ENCODE assay signal across 29 cellular contexts in genomic region chr4:185257086-185257485, GRCh38. TPM values are rescaled to one million over a fixed set of nuclear protein-coding genes. Genes with fewer than 3 reads are reported as not detected.
DNase-seq lines count a peak whose midpoint lies in the region; ATAC-seq and TF ChIP-seq lines count a peak whose summit lies in the region.
"Had no signal": no experiment of that assay in that cellular context is flagged by ENCODE, and none has a peak within 500 bp of the region (broad histone marks: within the 10 kb centered on the region; RNA-seq: fewer than 3 reads in every experiment).

No MANE protein-coding gene starts in this region.

- DNase-seq in MCF 10A (ENCODE audit: unreplicated experiment) (no peak), breast epithelium (ENCODE audit: low spot score in 2 of 2) (no peak), epithelial cell of prostate (ENCODE audit: low read depth, low spot score) (no peak), MM.1S (no peak), GDM1 (lab: John Stamatoyannopoulos, UW) (no peak), NCI-H774 (lab: John Stamatoyannopoulos, UW) (no peak)
- DNase-seq: activated CD4-positive, CD25-positive, alpha-beta regulatory T cell treated with anti-CD3 and anti-CD28 coated beads, Interleukin-2, amount 50 U/mL, for 72 hours; activated CD8-positive, alpha-beta T cell treated with anti-CD3 and anti-CD28 coated beads for 36 hours; activated naive CD8-positive, alpha-beta T cell treated with anti-CD3 and anti-CD28 coated beads, Interleukin-2, amount 10 ng/mL, durations not matched to agents 7 days and 5 days; central memory CD4-positive, alpha-beta T cell; DMS53; hypothalamus; immature natural killer cell; left colon; NCI-H1105 treated with DMSO at 0.1 percent for 48 hours; NCI-H2029; NCI-H2227 treated with DMSO at 0.1 percent for 48 hours; NCI-H69; nucleus accumbens; stimulated activated naive CD8-positive, alpha-beta T cell treated with anti-CD3 and anti-CD28 coated beads, Interleukin-15, amount 100 ng/mL, for 72 hours; T-helper 17 cell; thyroid gland had no signal

- H3K9ac ChIP-seq in OCI-LY1 (ENCODE audit: low read length) = no peak overlapping the region; the same call in 1 of the 2 replicates
- no peak overlapping the region for H3K9ac ChIP-seq in MM.1S (ENCODE audit: low read length)

- H3K4me2 ChIP-seq in OCI-LY1 (ENCODE audit: low read length) (peak overlapping the region; percentile 47), MM.1S (ENCODE audit: low read depth, low read length) (no peak overlapping the region)
- H3K4me2 ChIP-seq: GM23338 had no signal

- H3K4me3 ChIP-seq in breast epithelium (no peak overlapping the region), OCI-LY1 (ENCODE audit: low read depth, low read length, poor library complexity, severe bottlenecking) (peak overlapping the region; percentile 13), MM.1S (ENCODE audit: low read length) (no peak overlapping the region)
- H3K4me3 ChIP-seq: ascending aorta, gastroesophageal sphincter, GM23338, SK-N-MC, thyroid gland had no signal

- peak overlapping the region; percentile 59 for H3K27ac Mint-ChIP-seq in MCF 10A (ENCODE audit: low read depth, unreplicated experiment)
- H3K27ac Mint-ChIP-seq: activated CD8-positive, alpha-beta T cell treated with anti-CD3 and anti-CD28 coated beads for 36 hours; activated naive CD8-positive, alpha-beta T cell treated with anti-CD3 and anti-CD28 coated beads, Interleukin-2, amount 10 ng/mL, durations not matched to agents 7 days and 5 days; dendritic cell treated with granulocyte-macrophage colony-stimulating factor and Interleukin-4, amounts not matched to agents 40 ng/mL and 50 ng/mL, for 4 days; stimulated activated naive CD8-positive, alpha-beta T cell treated with anti-CD3 and anti-CD28 coated beads, Interleukin-15, amount 100 ng/mL, for 72 hours had no signal

- H2AFZ ChIP-seq in OCI-LY1 (ENCODE audit: low read length) (no peak overlapping the region), MM.1S (ENCODE audit: low read length) (no peak overlapping the region)
- H2AFZ ChIP-seq: GM23338 had no signal

- no peaks in the 10 kb centered on the region for H4K20me1 ChIP-seq in OCI-LY1 (ENCODE audit: insufficient read depth, low read length)
- H4K20me1 ChIP-seq in MM.1S (ENCODE audit: insufficient read depth, low read length) = no peaks in the 10 kb centered on the region

- H3F3A ChIP-seq in OCI-LY1 (ENCODE audit: insufficient read depth, low read length) (no peaks in the 10 kb centered on the region; the same call in 1 of the 2 replicates), MM.1S (ENCODE audit: insufficient read depth, low read length) (peaks cover 38% of the 10 kb centered on the region)

- no peaks in the 10 kb centered on the region for H3K36me3 ChIP-seq in breast epithelium
- H3K36me3 ChIP-seq in OCI-LY1 (ENCODE audit: insufficient read depth, low read length) = peaks cover 18% of the 10 kb centered on the region
- no peaks in the 10 kb centered on the region for H3K36me3 ChIP-seq in MM.1S (replicated peaks; ENCODE audit: insufficient read depth, low read length)
- H3K36me3 ChIP-seq: ascending aorta, gastroesophageal sphincter, thyroid gland had no signal

- no peak for ATAC-seq in GM19035 (IDR thresholded peaks at IDR 0.05; ENCODE audit: unreplicated experiment)
- ATAC-seq: gastroesophageal sphincter; left colon; stimulated activated naive CD8-positive, alpha-beta T cell treated with anti-CD3 and anti-CD28 coated beads, Interleukin-15, amount 100 ng/mL, for 72 hours; T-helper 17 cell had no signal

- H3K36me3 Mint-ChIP-seq in MCF 10A (ENCODE audit: insufficient read depth, unreplicated experiment) = no peaks in the 10 kb centered on the region

- H3K27me3 ChIP-seq in breast epithelium (no peaks in the 10 kb centered on the region), OCI-LY1 (ENCODE audit: insufficient read depth, low read length) (no peaks in the 10 kb centered on the region), MM.1S (replicated peaks; ENCODE audit: insufficient read depth, low read length) (no peaks in the 10 kb centered on the region)
- H3K27me3 ChIP-seq: ascending aorta, gastroesophageal sphincter, thyroid gland had no signal

- no peaks in the 10 kb centered on the region for H3K9me2 ChIP-seq in OCI-LY1 (ENCODE audit: low read depth, low read length)
- no peaks in the 10 kb centered on the region for H3K9me2 ChIP-seq in MM.1S (replicated peaks; ENCODE audit: insufficient read depth, low read length)

- H3K9me3 Mint-ChIP-seq in MCF 10A (ENCODE audit: unreplicated experiment) = no peaks in the 10 kb centered on the region
- H3K9me3 Mint-ChIP-seq: activated CD8-positive, alpha-beta T cell treated with anti-CD3 and anti-CD28 coated beads for 36 hours; activated naive CD8-positive, alpha-beta T cell treated with anti-CD3 and anti-CD28 coated beads, Interleukin-2, amount 10 ng/mL, durations not matched to agents 7 days and 5 days; dendritic cell treated with granulocyte-macrophage colony-stimulating factor and Interleukin-4, amounts not matched to agents 40 ng/mL and 50 ng/mL, for 4 days; GM23338; immature natural killer cell; stimulated activated naive CD8-positive, alpha-beta T cell treated with anti-CD3 and anti-CD28 coated beads, Interleukin-15, amount 100 ng/mL, for 72 hours had no signal

- intact Hi-C loops in MCF 10A (cut with micrococcal nuclease) = no loop called here
- intact Hi-C loops in breast epithelium (cut with DNase I; ENCODE audit: low total_unique reads) = no loop called here

- H3K4me1 Mint-ChIP-seq in MCF 10A (ENCODE audit: insufficient read depth, unreplicated experiment) = peaks cover 26% of the 10 kb centered on the region

- peaks cover 3% of the 10 kb centered on the region; the same call in 1 of the 2 replicates for H3K79me2 ChIP-seq in OCI-LY1 (ENCODE audit: insufficient read depth, low read length)
- peaks cover 65% of the 10 kb centered on the region for H3K79me2 ChIP-seq in MM.1S (ENCODE audit: low read length)

- H3K4me1 ChIP-seq in breast epithelium (no peaks in the 10 kb centered on the region), OCI-LY1 (ENCODE audit: insufficient read depth, low read length, severe bottlenecking) (peaks cover 97% of the 10 kb centered on the region), MM.1S (ENCODE audit: low read length) (peaks cover 61% of the 10 kb centered on the region)

- no peak for TF ChIP-seq POLR2A in breast epithelium (IDR thresholded peaks at IDR 0.05)

- POLR2A ChIA-PET in MCF 10A (lab: Yijun Ruan, JAX) = interaction anchor here (1.3 to 1.4 kb wide), 3 partner anchors 20 to 49 kb away, joined by 3 to 4 read pairs (median 4); no protein-coding TSS in a partner anchor

- H3K27ac ChIP-seq in breast epithelium (no peak overlapping the region), OCI-LY1 (ENCODE audit: low read depth, low read length, poor library complexity, severe bottlenecking) (peak overlapping the region; percentile 68), epithelial cell of prostate (peak overlapping the region; percentile 15), MM.1S (ENCODE audit: low read length) (no peak overlapping the region)
- H3K27ac ChIP-seq: ascending aorta, gastroesophageal sphincter, thyroid gland had no signal

- CTCF ChIA-PET in MCF 10A (lab: Yijun Ruan, JAX) = interaction anchor here (0.7 to 1.1 kb wide), 2 partner anchors 11 to 48 kb away, joined by 3 read pairs; no protein-coding TSS in a partner anchor

- no TSS peak for BruUV-seq in MCF 10A (replicated peaks; lab: Mats Ljungman, UMichigan)

- H3K4me3 Mint-ChIP-seq in MCF 10A (ENCODE audit: unreplicated experiment) = no peak overlapping the region
- H3K4me3 Mint-ChIP-seq: activated CD8-positive, alpha-beta T cell treated with anti-CD3 and anti-CD28 coated beads for 36 hours; activated naive CD8-positive, alpha-beta T cell treated with anti-CD3 and anti-CD28 coated beads, Interleukin-2, amount 10 ng/mL, durations not matched to agents 7 days and 5 days; dendritic cell treated with granulocyte-macrophage colony-stimulating factor and Interleukin-4, amounts not matched to agents 40 ng/mL and 50 ng/mL, for 4 days; GM23338; stimulated activated naive CD8-positive, alpha-beta T cell treated with anti-CD3 and anti-CD28 coated beads, Interleukin-15, amount 100 ng/mL, for 72 hours; T-helper 17 cell had no signal

- no peaks in the 10 kb centered on the region for H3K27me3 Mint-ChIP-seq in MCF 10A (ENCODE audit: insufficient read depth, unreplicated experiment)
- H3K27me3 Mint-ChIP-seq: activated CD8-positive, alpha-beta T cell treated with anti-CD3 and anti-CD28 coated beads for 36 hours; activated naive CD8-positive, alpha-beta T cell treated with anti-CD3 and anti-CD28 coated beads, Interleukin-2, amount 10 ng/mL, durations not matched to agents 7 days and 5 days; stimulated activated naive CD8-positive, alpha-beta T cell treated with anti-CD3 and anti-CD28 coated beads, Interleukin-15, amount 100 ng/mL, for 72 hours; T-helper 17 cell had no signal

- TF ChIP-seq CTCF in MCF 10A (IDR thresholded peaks at IDR 0.05; ENCODE audit: unreplicated experiment) = no peak
- no peak for TF ChIP-seq CTCF in breast epithelium (IDR thresholded peaks at IDR 0.05)
- no peak for TF ChIP-seq CTCF in OCI-LY1 (IDR thresholded peaks at IDR 0.05; ENCODE audit: low read length)
- TF ChIP-seq CTCF in MM.1S (IDR thresholded peaks at IDR 0.05; ENCODE audit: low read length) = no peak

- H3K9me3 ChIP-seq in breast epithelium (no peaks in the 10 kb centered on the region), OCI-LY1 (ENCODE audit: low read length) (no peaks in the 10 kb centered on the region), MM.1S (replicated peaks; ENCODE audit: insufficient read depth, low read length) (no peaks in the 10 kb centered on the region)
- H3K9me3 ChIP-seq: ascending aorta, gastroesophageal sphincter, thyroid gland had no signal

RNA-seq across cellular contexts. Expression of gene SNX25, which starts 47.7 kb away (rescaled TPM):
- total RNA-seq in MCF 10A (2022) = 10.5 and 14.4 TPM in 2 replicates
- 10 to 100 TPM; 16.8 to 30.1 (median 29.8) TPM for total RNA-seq in breast epithelium

RNA-seq across cellular contexts. Expression of gene CFAP97, which starts 53.3 kb away (rescaled TPM):
- 80.2 and 95.0 TPM in 2 replicates for total RNA-seq in MCF 10A (2022)
- total RNA-seq in breast epithelium = 10 to 100 TPM; 36.6 to 42.4 (median 38.0) TPM

Comparison
In these comparisons a context has a peak if more than half of its experiments do, and no peak if none do; other contexts are left out.
1. H3K27ac ChIP-seq: peak in OCI-LY1 (single experiment) and epithelial cell of prostate (single experiment); none in breast epithelium (0 of 2) and MM.1S (single experiment).